ENCODE assay signal across 9 cellular contexts in the genomic region with DNA sequence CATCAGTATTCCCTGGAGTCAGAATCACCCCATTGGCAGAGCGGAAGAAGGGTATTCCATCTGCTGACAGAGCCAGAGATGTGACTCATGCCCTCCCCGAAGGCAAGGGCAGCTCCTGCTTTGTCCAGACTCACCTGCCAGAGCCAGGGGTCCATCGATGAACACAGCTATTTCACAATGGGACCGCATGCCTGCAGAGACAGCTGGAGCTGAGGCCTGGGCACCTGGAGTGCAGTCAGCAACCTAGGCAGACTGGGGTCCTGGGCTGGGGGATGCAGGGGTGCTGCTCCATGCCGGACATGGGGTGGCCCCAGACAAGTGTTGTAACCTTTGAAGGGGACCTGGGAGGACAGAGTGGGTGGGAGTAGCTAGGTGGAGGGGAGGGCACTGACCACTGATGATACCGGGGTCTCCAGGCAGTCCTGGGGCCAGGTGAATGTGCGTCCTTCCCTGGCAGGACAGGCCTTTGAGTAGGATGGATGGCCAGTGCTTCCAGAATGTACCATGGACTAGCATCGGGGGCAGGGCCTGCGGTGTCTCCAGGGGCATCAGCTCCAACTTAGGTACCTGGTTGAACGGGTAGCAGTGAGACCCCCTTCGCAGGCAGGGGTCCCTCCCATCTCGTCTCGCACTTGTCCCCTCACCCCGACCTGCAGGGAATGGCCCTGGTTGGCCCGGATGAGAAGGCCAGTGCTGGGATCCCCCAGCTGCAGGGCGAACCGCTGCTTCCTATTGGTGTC. TPM values are rescaled to one million over a fixed set of nuclear protein-coding genes. Genes with fewer than 3 reads are reported as not detected.
DNase-seq lines count a peak whose midpoint lies in the region; ATAC-seq and TF ChIP-seq lines count a peak whose summit lies in the region.
"Had no signal": no experiment of that assay in that cellular context is flagged by ENCODE, and none has a peak within 500 bp of the region (broad histone marks: within the 10 kb centered on the region; RNA-seq: fewer than 3 reads in every experiment).

No MANE protein-coding gene starts in this region.

- in situ Hi-C loops in KBM-7 (cut with MboI; ENCODE audit: low pct_unique_long_range_greater_than_20kb, low sequenced_read_pairs), result no loop called here

- no peak for TF ChIP-seq POLR2A in esophagus squamous epithelium (IDR thresholded peaks at IDR 0.05)

- peak overlapping the region; percentile 28 for H3K27ac Mint-ChIP-seq in stimulated activated naive CD8-positive, alpha-beta T cell treated with anti-CD3 and anti-CD28 coated beads, Interleukin-15, Interleukin-2, amounts not matched to agents 100 ng/mL and 50 ng/mL, for 24 hours
- peak overlapping the region; percentile 59 for H3K27ac Mint-ChIP-seq in activated CD8-positive, alpha-beta T cell treated with anti-CD3 and anti-CD28 coated beads for 36 hours

- peaks cover 0 to 34% (median 6%) of the 10 kb centered on the region in 3 donors for H3K36me3 ChIP-seq in esophagus squamous epithelium

- H3K4me3 Mint-ChIP-seq in stimulated activated naive CD8-positive, alpha-beta T cell treated with anti-CD3 and anti-CD28 coated beads, Interleukin-15, Interleukin-2, amounts not matched to agents 100 ng/mL and 50 ng/mL, for 24 hours, result peak overlapping the region; percentile 87
- peak overlapping the region; percentile 89 for H3K4me3 Mint-ChIP-seq in activated CD8-positive, alpha-beta T cell treated with anti-CD3 and anti-CD28 coated beads for 36 hours

- ATAC-seq in stimulated activated naive CD8-positive, alpha-beta T cell treated with anti-CD3 and anti-CD28 coated beads, Interleukin-15, Interleukin-2, amounts not matched to agents 100 U/mL and 50 U/mL, for 24 hours, result no peak
- ATAC-seq in activated CD8-positive, alpha-beta T cell treated with anti-CD3 and anti-CD28 coated beads for 36 hours, result no peak
- ATAC-seq in GM19463 (IDR thresholded peaks at IDR 0.05; ENCODE audit: unreplicated experiment), result no peak

- POLR2A ChIA-PET in activated CD8-positive, alpha-beta T cell treated with anti-CD3 and anti-CD28 coated beads for 36 hours (lab: Charles Lee), result interaction anchor here (0.6 to 6.0 kb wide), 16 partner anchors 7 to 1789 kb away, joined by 3 to 151 read pairs (median 6); a partner anchor contains a TSS

- peaks cover 5% of the 10 kb centered on the region for H3K36me3 Mint-ChIP-seq in stimulated activated naive CD8-positive, alpha-beta T cell treated with anti-CD3 and anti-CD28 coated beads, Interleukin-15, Interleukin-2, amounts not matched to agents 100 ng/mL and 50 ng/mL, for 24 hours (ENCODE audit: low read depth)
- H3K36me3 Mint-ChIP-seq in activated CD8-positive, alpha-beta T cell treated with anti-CD3 and anti-CD28 coated beads for 36 hours (ENCODE audit: low read depth), result peaks cover 11% of the 10 kb centered on the region

- no peak for TF ChIP-seq CTCF in activated CD8-positive, alpha-beta T cell treated with anti-CD3 and anti-CD28 coated beads for 36 hours (IDR thresholded peaks at IDR 0.05)
- no peak for TF ChIP-seq CTCF in esophagus squamous epithelium (IDR thresholded peaks at IDR 0.05)

- H3K9me3 ChIP-seq in esophagus squamous epithelium, result no peaks in the 10 kb centered on the region

- no peaks in the 10 kb centered on the region for H3K27me3 ChIP-seq in esophagus squamous epithelium

- no peak overlapping the region for H3K4me3 ChIP-seq in esophagus squamous epithelium

- H3K27me3 Mint-ChIP-seq in stimulated activated naive CD8-positive, alpha-beta T cell treated with anti-CD3 and anti-CD28 coated beads, Interleukin-15, Interleukin-2, amounts not matched to agents 100 ng/mL and 50 ng/mL, for 24 hours, result no peaks in the 10 kb centered on the region
- H3K27me3 Mint-ChIP-seq in activated CD8-positive, alpha-beta T cell treated with anti-CD3 and anti-CD28 coated beads for 36 hours, result no peaks in the 10 kb centered on the region

- no peaks in the 10 kb centered on the region for H3K9me3 Mint-ChIP-seq in stimulated activated naive CD8-positive, alpha-beta T cell treated with anti-CD3 and anti-CD28 coated beads, Interleukin-15, Interleukin-2, amounts not matched to agents 100 ng/mL and 50 ng/mL, for 24 hours
- H3K9me3 Mint-ChIP-seq in activated CD8-positive, alpha-beta T cell treated with anti-CD3 and anti-CD28 coated beads for 36 hours, result no peaks in the 10 kb centered on the region

- peaks cover 29% of the 10 kb centered on the region for H3K4me1 Mint-ChIP-seq in stimulated activated naive CD8-positive, alpha-beta T cell treated with anti-CD3 and anti-CD28 coated beads, Interleukin-15, Interleukin-2, amounts not matched to agents 100 ng/mL and 50 ng/mL, for 24 hours (ENCODE audit: low read depth)
- H3K4me1 Mint-ChIP-seq in activated CD8-positive, alpha-beta T cell treated with anti-CD3 and anti-CD28 coated beads for 36 hours (ENCODE audit: low read depth), result peaks cover 22% of the 10 kb centered on the region

- no peak for DNase-seq in stimulated activated naive CD8-positive, alpha-beta T cell treated with anti-CD3 and anti-CD28 coated beads, Interleukin-15, Interleukin-2, amounts not matched to agents 100 U/mL and 50 U/mL, for 24 hours
- no peak for DNase-seq in activated CD8-positive, alpha-beta T cell treated with anti-CD3 and anti-CD28 coated beads for 36 hours
- DNase-seq in kidney tubule cell (ENCODE audit: low spot score) (peak; percentile 43), NCI-H2081 treated with DMSO at 0.1 percent for 48 hours (lab: John Stamatoyannopoulos, UW) (no peak), KBM-7 (no peak), esophagus squamous epithelium (lab: John Stamatoyannopoulos, UW) (no peak)
- DNase-seq: T1000 had no signal

- CTCF ChIA-PET in activated CD8-positive, alpha-beta T cell treated with anti-CD3 and anti-CD28 coated beads for 36 hours (lab: Charles Lee), result interaction anchor here (1.1 to 5.3 kb wide), 5 partner anchors 12 to 118 kb away, joined by 3 to 45 read pairs (median 4); a partner anchor contains a TSS

- H3K4me1 ChIP-seq in esophagus squamous epithelium, result peaks cover 24 to 68% (median 26%) of the 10 kb centered on the region in 3 donors

- H3K27ac ChIP-seq in esophagus squamous epithelium, result peak overlapping the region in 2 of 4 donors; percentile 2 to 4

- 76 to 85% methylated on average over 3 of the region's 17 CpGs for WGBS in esophagus squamous epithelium, 2 donors

- intact Hi-C loops in activated CD8-positive, alpha-beta T cell treated with anti-CD3 and anti-CD28 coated beads for 36 hours (cut with micrococcal nuclease), result no loop called here
- intact Hi-C loops in esophagus squamous epithelium (cut with DNase I), result no loop called here

RNA-seq across cellular contexts. Expression of a gene that starts 1.7 kb away (rescaled TPM):
- total RNA-seq in activated CD8-positive, alpha-beta T cell treated with anti-CD3 and anti-CD28 coated beads for 36 hours, result 10 to 100 TPM; 33.7 to 41.5 TPM
- 10 to 100 TPM; 23.9 to 68.7 (median 45.8) TPM for total RNA-seq in esophagus squamous epithelium

RNA-seq across cellular contexts. Expression of a gene that starts 1.8 kb away (rescaled TPM):
- 10 to 100 TPM; 66.0 to 69.2 TPM for total RNA-seq in activated CD8-positive, alpha-beta T cell treated with anti-CD3 and anti-CD28 coated beads for 36 hours
- total RNA-seq in esophagus squamous epithelium, result 10 to 100 TPM; 44.0 to 60.1 (median 50.7) TPM

RNA-seq across cellular contexts. Expression of a gene that starts 6.0 kb away (rescaled TPM):
- total RNA-seq in activated CD8-positive, alpha-beta T cell treated with anti-CD3 and anti-CD28 coated beads for 36 hours, result 10 to 100 TPM; 25.8 to 26.1 TPM
- total RNA-seq in esophagus squamous epithelium, result 10 to 100 TPM in 3 of 4 donors, 1 to 10 TPM in 1; 8.9 to 27.1 (median 16.8) TPM

RNA-seq across cellular contexts. Expression of a gene that starts 10.1 kb away (rescaled TPM):
- 100 to 1,000 TPM in 1 of 2 experiments, 10 to 100 TPM in 1; 86.6 to 104 TPM for total RNA-seq in activated CD8-positive, alpha-beta T cell treated with anti-CD3 and anti-CD28 coated beads for 36 hours
- total RNA-seq in esophagus squamous epithelium, result 10 to 100 TPM; 18.0 to 50.5 (median 30.9) TPM

RNA-seq across cellular contexts. Expression of a gene that starts 16.6 kb away (rescaled TPM):
- total RNA-seq in activated CD8-positive, alpha-beta T cell treated with anti-CD3 and anti-CD28 coated beads for 36 hours, result 10 to 100 TPM; 23.5 to 26.9 TPM
- total RNA-seq in esophagus squamous epithelium, result 10 to 100 TPM; 50.7 to 89.6 (median 56.0) TPM
